In genomic region chr10:115998301-115998700, GRCh38 we compare ENCODE assay signal across 23 cellular contexts.
"Had no signal": no experiment of that assay in that cellular context is flagged by ENCODE, and none has a peak within 500 bp of the region (broad histone marks: within the 10 kb centered on the region; RNA-seq: fewer than 3 reads in every experiment).

No MANE protein-coding gene starts in this region.

- H3K4me3 Mint-ChIP-seq: immature natural killer cell; memory B cell; naive thymus-derived CD4-positive, alpha-beta T cell had no signal

- H3K27ac Mint-ChIP-seq: immature natural killer cell; memory B cell; naive thymus-derived CD4-positive, alpha-beta T cell had no signal

- H3K4me3 ChIP-seq: coronary artery, dorsolateral prefrontal cortex, esophagus muscularis mucosa, gastrocnemius medialis, heart right ventricle, left lung, lower lobe of right lung had no signal

- DNase-seq: dermis blood vessel endothelial cell; dorsolateral prefrontal cortex; effector CD4-positive, alpha-beta T cell; effector memory CD4-positive, alpha-beta T cell; foreskin melanocyte; gastrocnemius medialis; glutamatergic neuron; head of caudate nucleus; heart right ventricle; hippocampal formation; immature natural killer cell; islet precursor cell; kidney; kidney glomerular epithelial cell; left cardiac atrium; left lung; left ventricle myocardium superior; lower lobe of right lung; midbrain; naive thymus-derived CD4-positive, alpha-beta T cell had no signal

- H3K4me1 Mint-ChIP-seq: immature natural killer cell; memory B cell; naive thymus-derived CD4-positive, alpha-beta T cell had no signal

- H3K36me3 ChIP-seq: esophagus muscularis mucosa, gastrocnemius medialis, heart right ventricle, left lung, lower lobe of right lung had no signal

- H3K36me3 Mint-ChIP-seq: immature natural killer cell; memory B cell; naive thymus-derived CD4-positive, alpha-beta T cell had no signal

- H3K27me3 ChIP-seq: esophagus muscularis mucosa, gastrocnemius medialis, heart right ventricle, left lung had no signal

- H3K27me3 Mint-ChIP-seq: memory B cell had no signal

- H3K4me1 ChIP-seq: left lung, lower lobe of right lung had no signal

- H3K9me3 ChIP-seq: gastrocnemius medialis, lower lobe of right lung had no signal

- H3K27ac ChIP-seq: coronary artery, dorsolateral prefrontal cortex, esophagus muscularis mucosa, gastrocnemius medialis, heart right ventricle, left lung, lower lobe of right lung had no signal

- ATAC-seq: gastrocnemius medialis; heart right ventricle; left cardiac atrium; left lung; left ventricle myocardium superior; lower lobe of right lung; naive thymus-derived CD4-positive, alpha-beta T cell had no signal
